Comparison of ENCODE assay signal across 15 cellular contexts in the genomic region with DNA sequence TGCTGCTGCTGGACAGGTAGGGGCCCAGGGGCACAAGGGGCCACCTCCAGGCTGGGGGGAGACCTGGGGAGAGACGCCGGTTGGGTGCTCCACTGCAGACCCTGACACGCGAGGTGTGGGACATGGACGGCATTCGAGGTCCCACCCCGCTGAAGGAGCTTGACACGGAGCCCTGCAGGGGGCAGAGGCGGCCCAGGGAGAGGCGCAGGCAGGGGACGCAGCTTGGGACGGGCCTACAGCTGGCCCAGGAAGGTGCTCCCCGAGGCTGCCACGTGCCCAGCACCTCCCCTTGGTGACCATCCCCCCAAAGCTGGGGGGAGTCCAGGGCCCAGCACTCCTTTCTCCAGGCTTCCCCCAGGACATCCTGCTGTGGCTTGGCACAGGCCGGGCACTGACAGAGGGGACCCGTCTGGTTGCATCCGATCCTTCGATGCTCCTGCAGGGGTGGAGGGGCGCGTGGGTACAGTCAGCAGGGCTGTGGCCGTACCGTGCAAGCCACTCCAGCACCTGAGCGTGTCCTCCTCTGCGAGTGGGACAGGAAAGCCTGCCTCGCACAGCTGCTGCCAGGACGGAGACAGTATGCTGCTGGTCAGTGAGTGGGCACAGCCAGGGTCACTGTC.
A peak's percentile ranks its signal among the peaks of the same experiment; 100 is the strongest.
DNase-seq lines count a peak whose midpoint lies in the region; ATAC-seq and TF ChIP-seq lines count a peak whose summit lies in the region.
"Had no signal": no experiment of that assay in that cellular context is flagged by ENCODE, and none has a peak within 500 bp of the region (broad histone marks: within the 10 kb centered on the region; RNA-seq: fewer than 3 reads in every experiment).

No MANE protein-coding gene starts in this region.

- H3K9me3 ChIP-seq in Peyer's patch = no peaks in the 10 kb centered on the region
- H3K9me3 ChIP-seq: vagina had no signal

- H3K4me1 Mint-ChIP-seq in stimulated activated memory B cell treated with anti-CD40 and anti-IgM and Interleukin-4, amounts not matched to agents 10 μg/mL and 1 μg/mL and 100 μg/mL, for 72 hours = peaks cover 9% of the 10 kb centered on the region

- no peak overlapping the region for H3K4me3 ChIP-seq in Peyer's patch
- H3K4me3 ChIP-seq: vagina had no signal

- H3K27ac Mint-ChIP-seq in stimulated activated memory B cell treated with anti-CD40 and anti-IgM and Interleukin-4, amounts not matched to agents 10 μg/mL and 1 μg/mL and 100 μg/mL, for 72 hours = peak overlapping the region; percentile 77
- H3K27ac Mint-ChIP-seq: stimulated activated effector memory CD8-positive, alpha-beta T cell treated with anti-CD3 and anti-CD28 coated beads, Interleukin-12 subunit alpha, Interleukin-12 subunit beta, amount 100 ng/mL, for 72 hours had no signal

- DNase-seq in activated gamma-delta T cell treated with Interleukin-2 at 50 U/mL for 16 hours = peak; percentile 2
- DNase-seq in activated gamma-delta T cell (lab: John Stamatoyannopoulos, UW) = no peak
- DNase-seq in Peyer's patch = peak in 2 of 3 donors; percentile 27 to 34
- peak; percentile 52 for DNase-seq in islet precursor cell
- no peak for DNase-seq in NCI-H524 treated with DMSO at 0.1 percent for 48 hours (lab: John Stamatoyannopoulos, UW)
- DNase-seq in NCI-H187 treated with DMSO at 0.1 percent for 48 hours (lab: John Stamatoyannopoulos, UW) = no peak
- no peak for DNase-seq in NCI-H2107 treated with DMSO at 0.1 percent for 48 hours (lab: John Stamatoyannopoulos, UW; ENCODE audit: unreplicated experiment)
- DNase-seq: activated CD4-positive, alpha-beta T cell treated with anti-CD3 and anti-CD28 coated beads, Interleukin-2, amount 50 U/mL, for 48 hours; hippocampal formation; Kasumi-1; NCI-H2029 had no signal

- H3K4me3 Mint-ChIP-seq in stimulated activated memory B cell treated with anti-CD40 and anti-IgM and Interleukin-4, amounts not matched to agents 10 μg/mL and 1 μg/mL and 100 μg/mL, for 72 hours = no peak overlapping the region
- H3K4me3 Mint-ChIP-seq: neural crest cell; stimulated activated effector memory CD8-positive, alpha-beta T cell treated with anti-CD3 and anti-CD28 coated beads, Interleukin-12 subunit alpha, Interleukin-12 subunit beta, amount 100 ng/mL, for 72 hours had no signal

- no peak for TF ChIP-seq CTCF in Peyer's patch (IDR thresholded peaks at IDR 0.05)

- H3K27me3 ChIP-seq in Peyer's patch = no peaks in the 10 kb centered on the region
- H3K27me3 ChIP-seq: vagina had no signal

- ATAC-seq in stimulated activated memory B cell treated with anti-CD40 and anti-IgM and Interleukin-4, amounts not matched to agents 10 μg/mL and 1 μg/mL and 100 μg/mL, for 72 hours = peak; percentile 17
- ATAC-seq: stimulated activated effector memory CD8-positive, alpha-beta T cell treated with anti-CD3 and anti-CD28 coated beads, Interleukin-12 subunit alpha, Interleukin-12 subunit beta, amount 100 ng/mL, for 72 hours had no signal

- H3K4me1 ChIP-seq in Peyer's patch = no peaks in the 10 kb centered on the region
- H3K4me1 ChIP-seq: vagina had no signal

- H3K36me3 ChIP-seq in Peyer's patch = no peaks in the 10 kb centered on the region
- H3K36me3 ChIP-seq: vagina had no signal

- H3K27ac ChIP-seq in Peyer's patch = no peak overlapping the region
- H3K27ac ChIP-seq: vagina had no signal

- peaks cover 31% of the 10 kb centered on the region for H3K36me3 Mint-ChIP-seq in stimulated activated memory B cell treated with anti-CD40 and anti-IgM and Interleukin-4, amounts not matched to agents 10 μg/mL and 1 μg/mL and 100 μg/mL, for 72 hours

- no peaks in the 10 kb centered on the region for H3K9me3 Mint-ChIP-seq in stimulated activated memory B cell treated with anti-CD40 and anti-IgM and Interleukin-4, amounts not matched to agents 10 μg/mL and 1 μg/mL and 100 μg/mL, for 72 hours
- H3K9me3 Mint-ChIP-seq: neural crest cell; stimulated activated effector memory CD8-positive, alpha-beta T cell treated with anti-CD3 and anti-CD28 coated beads, Interleukin-12 subunit alpha, Interleukin-12 subunit beta, amount 100 ng/mL, for 72 hours had no signal

- no peaks in the 10 kb centered on the region for H3K27me3 Mint-ChIP-seq in stimulated activated memory B cell treated with anti-CD40 and anti-IgM and Interleukin-4, amounts not matched to agents 10 μg/mL and 1 μg/mL and 100 μg/mL, for 72 hours

- TF ChIP-seq POLR2A in Peyer's patch (IDR thresholded peaks at IDR 0.05) = no peak

Comparison
In these comparisons a context has a peak if more than half of its experiments do, and no peak if none do; other contexts are left out.
1. DNase-seq: peak in activated gamma-delta T cell treated with Interleukin-2 at 50 U/mL for 16 hours (single experiment), Peyer's patch (2 of 3) and islet precursor cell (single experiment); none in activated gamma-delta T cell (single experiment), NCI-H524 treated with DMSO at 0.1 percent for 48 hours (single experiment), NCI-H187 treated with DMSO at 0.1 percent for 48 hours (single experiment) and NCI-H2107 treated with DMSO at 0.1 percent for 48 hours (single experiment).